ENCODE assay signal across 2 cellular contexts in the genomic region with DNA sequence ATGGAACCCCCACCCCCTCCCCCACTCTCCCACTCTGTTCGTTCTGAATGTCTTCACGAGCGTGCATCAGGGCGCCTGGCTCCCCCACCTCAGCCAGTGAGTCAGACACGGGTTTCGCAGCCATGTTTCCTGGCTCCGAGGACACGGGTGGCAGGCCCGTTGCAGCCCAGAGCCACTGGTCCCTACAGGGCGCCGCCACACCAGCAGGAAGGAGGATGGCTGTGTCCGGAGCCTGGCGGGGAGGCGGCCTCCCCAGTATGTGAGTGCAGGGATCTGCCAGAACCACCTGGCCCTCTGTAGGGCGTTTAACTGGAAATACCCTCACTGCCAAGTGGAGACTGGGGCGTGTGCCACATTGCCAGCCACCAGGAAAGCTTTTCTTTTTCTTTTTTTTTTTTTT.
TF ChIP-seq lines count a peak whose summit lies in the region.

No MANE protein-coding gene starts in this region.

TF ChIP-seq in liver, 16 proteins besides CTCF, POLR2A, EP300 and RAD21:
- TF ChIP-seq HNF4A (conservative IDR thresholded peaks at IDR 0.05) (no peak), HNF4G (IDR thresholded peaks at IDR 0.05) (no peak), FOXA2 (IDR thresholded peaks at IDR 0.05) (no peak), SP1 (IDR thresholded peaks at IDR 0.05) (no peak), RXRA (IDR thresholded peaks at IDR 0.05) (no peak), FOXA1 (IDR thresholded peaks at IDR 0.05) (no peak)
- TF ChIP-seq, protein P1, sequence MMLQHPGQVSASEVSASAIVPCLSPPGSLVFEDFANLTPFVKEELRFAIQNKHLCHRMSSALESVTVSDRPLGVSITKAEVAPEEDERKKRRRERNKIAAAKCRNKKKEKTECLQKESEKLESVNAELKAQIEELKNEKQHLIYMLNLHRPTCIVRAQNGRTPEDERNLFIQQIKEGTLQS (IDR thresholded peaks at IDR 0.05) = no peak
- TF ChIP-seq, protein P2, sequence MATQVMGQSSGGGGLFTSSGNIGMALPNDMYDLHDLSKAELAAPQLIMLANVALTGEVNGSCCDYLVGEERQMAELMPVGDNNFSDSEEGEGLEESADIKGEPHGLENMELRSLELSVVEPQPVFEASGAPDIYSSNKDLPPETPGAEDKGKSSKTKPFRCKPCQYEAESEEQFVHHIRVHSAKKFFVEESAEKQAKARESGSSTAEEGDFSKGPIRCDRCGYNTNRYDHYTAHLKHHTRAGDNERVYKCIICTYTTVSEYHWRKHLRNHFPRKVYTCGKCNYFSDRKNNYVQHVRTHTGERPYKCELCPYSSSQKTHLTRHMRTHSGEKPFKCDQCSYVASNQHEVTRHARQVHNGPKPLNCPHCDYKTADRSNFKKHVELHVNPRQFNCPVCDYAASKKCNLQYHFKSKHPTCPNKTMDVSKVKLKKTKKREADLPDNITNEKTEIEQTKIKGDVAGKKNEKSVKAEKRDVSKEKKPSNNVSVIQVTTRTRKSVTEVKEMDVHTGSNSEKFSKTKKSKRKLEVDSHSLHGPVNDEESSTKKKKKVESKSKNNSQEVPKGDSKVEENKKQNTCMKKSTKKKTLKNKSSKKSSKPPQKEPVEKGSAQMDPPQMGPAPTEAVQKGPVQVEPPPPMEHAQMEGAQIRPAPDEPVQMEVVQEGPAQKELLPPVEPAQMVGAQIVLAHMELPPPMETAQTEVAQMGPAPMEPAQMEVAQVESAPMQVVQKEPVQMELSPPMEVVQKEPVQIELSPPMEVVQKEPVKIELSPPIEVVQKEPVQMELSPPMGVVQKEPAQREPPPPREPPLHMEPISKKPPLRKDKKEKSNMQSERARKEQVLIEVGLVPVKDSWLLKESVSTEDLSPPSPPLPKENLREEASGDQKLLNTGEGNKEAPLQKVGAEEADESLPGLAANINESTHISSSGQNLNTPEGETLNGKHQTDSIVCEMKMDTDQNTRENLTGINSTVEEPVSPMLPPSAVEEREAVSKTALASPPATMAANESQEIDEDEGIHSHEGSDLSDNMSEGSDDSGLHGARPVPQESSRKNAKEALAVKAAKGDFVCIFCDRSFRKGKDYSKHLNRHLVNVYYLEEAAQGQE (IDR thresholded peaks at IDR 0.05) = no peak

TF ChIP-seq in HepG2, 621 proteins besides CTCF, POLR2A, EP300 and RAD21:
- TF ChIP-seq, protein P3, sequence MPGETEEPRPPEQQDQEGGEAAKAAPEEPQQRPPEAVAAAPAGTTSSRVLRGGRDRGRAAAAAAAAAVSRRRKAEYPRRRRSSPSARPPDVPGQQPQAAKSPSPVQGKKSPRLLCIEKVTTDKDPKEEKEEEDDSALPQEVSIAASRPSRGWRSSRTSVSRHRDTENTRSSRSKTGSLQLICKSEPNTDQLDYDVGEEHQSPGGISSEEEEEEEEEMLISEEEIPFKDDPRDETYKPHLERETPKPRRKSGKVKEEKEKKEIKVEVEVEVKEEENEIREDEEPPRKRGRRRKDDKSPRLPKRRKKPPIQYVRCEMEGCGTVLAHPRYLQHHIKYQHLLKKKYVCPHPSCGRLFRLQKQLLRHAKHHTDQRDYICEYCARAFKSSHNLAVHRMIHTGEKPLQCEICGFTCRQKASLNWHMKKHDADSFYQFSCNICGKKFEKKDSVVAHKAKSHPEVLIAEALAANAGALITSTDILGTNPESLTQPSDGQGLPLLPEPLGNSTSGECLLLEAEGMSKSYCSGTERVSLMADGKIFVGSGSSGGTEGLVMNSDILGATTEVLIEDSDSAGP (CRISPR knock-in tag; IDR thresholded peaks at IDR 0.05; ENCODE audit: borderline replicate concordance) = no peak
- TF ChIP-seq HOXA9 (CRISPR knock-in tag; IDR thresholded peaks at IDR 0.05; ENCODE audit: borderline replicate concordance) (no peak), ZNF441 (CRISPR knock-in tag; IDR thresholded peaks at IDR 0.05; ENCODE audit: borderline replicate concordance) (no peak), HHEX (CRISPR knock-in tag; IDR thresholded peaks at IDR 0.05) (no peak)
